Comparison of ENCODE assay signal across 13 cellular contexts in the genomic region with DNA sequence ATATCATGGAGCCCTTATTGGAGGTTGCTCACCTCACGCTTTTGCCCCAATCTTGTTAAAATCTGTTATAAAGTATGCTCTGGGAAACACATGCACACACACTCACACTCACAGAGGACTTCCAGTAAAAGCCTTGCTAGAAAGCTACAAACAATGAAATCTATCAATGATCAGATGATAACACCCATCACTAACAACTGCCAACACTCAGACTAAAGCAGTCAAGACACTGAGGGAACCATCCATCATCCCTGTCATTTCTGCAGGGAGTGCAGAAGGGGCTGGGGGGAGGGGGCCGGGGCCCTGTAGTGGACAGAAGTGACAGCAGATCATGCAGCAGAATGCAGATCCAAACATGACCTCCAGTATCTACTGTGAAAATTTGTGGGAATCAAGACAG.
"Had no signal": no experiment of that assay in that cellular context is flagged by ENCODE, and none has a peak within 500 bp of the region (broad histone marks: within the 10 kb centered on the region; RNA-seq: fewer than 3 reads in every experiment).

No MANE protein-coding gene starts in this region.

- H3K36me3 ChIP-seq: breast epithelium, gastroesophageal sphincter, tibial artery, vagina had no signal

- H3K4me3 Mint-ChIP-seq: activated naive CD8-positive, alpha-beta T cell; activated T-cell treated with anti-CD3 and anti-CD28 coated beads, Interleukin-2, amount 50 U/mL, for 4 hours; T-helper 2 cell treated with Interferon-gamma antibody and Interleukin-4, amounts not matched to agents 5 μg/mL and 100 μg/mL, for 36 hours had no signal

- H3K4me1 ChIP-seq: breast epithelium had no signal

- H3K9ac ChIP-seq: parathyroid adenoma had no signal

- H3K9me3 Mint-ChIP-seq: activated T-cell treated with anti-CD3 and anti-CD28 coated beads, Interleukin-2, amount 50 U/mL, for 4 hours; T-helper 2 cell treated with Interferon-gamma antibody and Interleukin-4, amounts not matched to agents 5 μg/mL and 100 μg/mL, for 36 hours had no signal

- DNase-seq: activated gamma-delta T cell; activated T-cell treated with anti-CD3 and anti-CD28 coated beads, Interleukin-2, amount 50 U/mL, for 4 hours; effector memory CD4-positive, alpha-beta T cell; kidney glomerular epithelial cell; tibial artery had no signal

- H3K9me3 ChIP-seq: breast epithelium, gastroesophageal sphincter, tibial artery, vagina had no signal

- H3K27me3 ChIP-seq: breast epithelium, gastroesophageal sphincter, tibial artery, vagina had no signal

- H3K27ac ChIP-seq: breast epithelium, epithelial cell of prostate, gastroesophageal sphincter, parathyroid adenoma, tibial artery, vagina had no signal

- H3K27ac Mint-ChIP-seq: activated naive CD8-positive, alpha-beta T cell; T-helper 2 cell treated with Interferon-gamma antibody and Interleukin-4, amounts not matched to agents 5 μg/mL and 100 μg/mL, for 36 hours had no signal

- H3K4me3 ChIP-seq: breast epithelium, gastroesophageal sphincter, smooth muscle cell, tibial artery, vagina had no signal

- H3K27me3 Mint-ChIP-seq: activated naive CD8-positive, alpha-beta T cell had no signal
